In the genomic region with DNA sequence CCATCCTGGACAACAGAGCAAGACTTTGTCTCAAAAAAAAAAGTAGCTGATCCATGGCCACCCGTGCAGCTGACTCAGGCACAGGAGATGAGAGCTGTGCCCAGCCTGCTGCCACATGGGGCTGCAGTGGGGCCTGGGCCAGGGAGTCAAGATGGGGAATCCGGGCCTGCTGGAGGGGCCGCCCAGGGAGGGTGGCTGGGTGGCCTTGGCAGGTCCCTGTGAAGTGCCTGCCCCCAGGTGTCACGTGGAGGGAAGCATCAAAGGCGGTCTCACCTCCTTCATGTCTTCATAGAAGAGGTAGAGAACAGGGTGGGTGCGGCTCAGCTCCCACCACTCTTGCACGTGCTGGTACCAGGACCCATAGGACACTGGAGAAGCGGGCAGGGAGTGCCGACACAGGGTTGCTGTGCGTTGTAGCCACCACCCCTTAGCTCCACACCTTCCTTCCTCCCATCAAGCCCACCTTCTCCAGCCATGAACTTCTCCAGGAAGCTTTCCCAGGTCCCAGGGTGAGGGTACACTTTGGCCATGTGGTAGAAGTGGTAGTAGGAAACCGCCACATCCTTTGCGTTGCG, we compare ENCODE assay signal across 1 cellular context.
TF ChIP-seq lines count a peak whose summit lies in the region.

No MANE protein-coding gene starts in this region.

TF ChIP-seq in HepG2, 621 proteins besides CTCF, POLR2A, EP300 and RAD21 (continued from another document):
- TF ChIP-seq, protein P1, sequence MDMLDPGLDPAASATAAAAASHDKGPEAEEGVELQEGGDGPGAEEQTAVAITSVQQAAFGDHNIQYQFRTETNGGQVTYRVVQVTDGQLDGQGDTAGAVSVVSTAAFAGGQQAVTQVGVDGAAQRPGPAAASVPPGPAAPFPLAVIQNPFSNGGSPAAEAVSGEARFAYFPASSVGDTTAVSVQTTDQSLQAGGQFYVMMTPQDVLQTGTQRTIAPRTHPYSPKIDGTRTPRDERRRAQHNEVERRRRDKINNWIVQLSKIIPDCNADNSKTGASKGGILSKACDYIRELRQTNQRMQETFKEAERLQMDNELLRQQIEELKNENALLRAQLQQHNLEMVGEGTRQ (IDR thresholded peaks at IDR 0.05; ENCODE audit: low read depth, low read length), result no peak
- TF ChIP-seq, protein P1 (CRISPR knock-in tag; IDR thresholded peaks at IDR 0.05; ENCODE audit: borderline replicate concordance), result no peak
- TF ChIP-seq, protein P2, sequence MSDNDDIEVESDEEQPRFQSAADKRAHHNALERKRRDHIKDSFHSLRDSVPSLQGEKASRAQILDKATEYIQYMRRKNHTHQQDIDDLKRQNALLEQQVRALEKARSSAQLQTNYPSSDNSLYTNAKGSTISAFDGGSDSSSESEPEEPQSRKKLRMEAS (IDR thresholded peaks at IDR 0.05), result no peak
- TF ChIP-seq THAP11 (CRISPR knock-in tag; IDR thresholded peaks at IDR 0.05), result no peak
